9 cellular contexts compared by ENCODE assay signal in genomic region chr3:46977811-46978195, GRCh38. TPM values are rescaled to one million over a fixed set of nuclear protein-coding genes. Genes with fewer than 3 reads are reported as not detected.
DNase-seq lines count a peak whose midpoint lies in the region; ATAC-seq, FAIRE-seq and TF ChIP-seq lines count a peak whose summit lies in the region.
"Had no signal": no experiment of that assay in that cellular context is flagged by ENCODE, and none has a peak within 500 bp of the region (broad histone marks: within the 10 kb centered on the region; RNA-seq: fewer than 3 reads in every experiment).

No MANE protein-coding gene starts in this region.

- peaks cover 1% of the 10 kb centered on the region for H3K36me3 Mint-ChIP-seq in activated naive CD4-positive, alpha-beta T cell treated with anti-CD3 and anti-CD28 coated beads, Interleukin-2, amount 50 U/mL, for 24 hours
- no peaks in the 10 kb centered on the region for H3K36me3 Mint-ChIP-seq in mesothelial cell of epicardium

- H3K9me3 ChIP-seq in GM12878 (replicated peaks; ENCODE audit: control insufficient read depth, insufficient read depth, low read length), result no peaks in the 10 kb centered on the region

- H3K4me2 ChIP-seq in GM12878 (ENCODE audit: control insufficient read depth, insufficient read depth), result peak overlapping the region; percentile 44; the same call in 1 of the 2 replicates

- H3K27ac ChIP-seq in GM12878 (ENCODE audit: control insufficient read depth, insufficient read depth), result no peak overlapping the region

- H3K27me3 Mint-ChIP-seq in activated naive CD4-positive, alpha-beta T cell treated with anti-CD3 and anti-CD28 coated beads, Interleukin-2, amount 50 U/mL, for 24 hours, result no peaks in the 10 kb centered on the region
- no peaks in the 10 kb centered on the region for H3K27me3 Mint-ChIP-seq in mesothelial cell of epicardium (ENCODE audit: low read depth)

- no peak for TF ChIP-seq EP300 in GM12878 (IDR thresholded peaks at IDR 0.05; ENCODE audit: borderline replicate concordance in 1 of 2, control insufficient read depth in 1 of 2, low read depth in 2 of 2, low read length in 2 of 2)

- 92% methylated on average over 5 of the region's 5 CpGs for WGBS in GM12878 (ENCODE audit: insufficient coverage, insufficient replicate concordance, low lambda C conversion rate, missing lambda C conversion rate)

- peak overlapping the region; percentile 65 for H3K4me3 Mint-ChIP-seq in activated naive CD4-positive, alpha-beta T cell treated with anti-CD3 and anti-CD28 coated beads, Interleukin-2, amount 50 U/mL, for 24 hours
- peak overlapping the region; percentile 100 for H3K4me3 Mint-ChIP-seq in mesothelial cell of epicardium

- ATAC-seq in GM12878 (no peak), GM19351 (IDR thresholded peaks at IDR 0.05; ENCODE audit: unreplicated experiment) (no peak), left colon (no peak)

- no peaks in the 10 kb centered on the region for H3K27me3 ChIP-seq in GM12878 (replicated peaks in 1 of 2; ENCODE audit: control insufficient read depth in 2 of 2, insufficient read depth in 2 of 2, low read length in 1 of 2)

- no peak overlapping the region for H3K4me3 ChIP-seq in GM12878

- CTCF ChIA-PET in GM12878 (lab: Yijun Ruan, JAX), result interaction anchor here (0.9 to 1.5 kb wide), 3 partner anchors 10 to 58 kb away, joined by 3 read pairs; no protein-coding TSS in a partner anchor

- POLR2A ChIA-PET in GM12878 (lab: Charles Lee), result interaction anchor here (0.7 to 2.6 kb wide), 8 partner anchors 10 to 52 kb away, joined by 3 to 10 read pairs (median 6); no protein-coding TSS in a partner anchor

- no peak for DNase-seq in activated naive CD4-positive, alpha-beta T cell treated with Interleukin-2 at 50 U/mL for 16 hours
- DNase-seq in GM12878 (ENCODE audit: low read depth, low spot score), result no peak
- DNase-seq in mesothelial cell of epicardium (ENCODE audit: low spot score in 2 of 2, unreplicated experiment in 2 of 2), result no peak
- DNase-seq in left colon, result no peak
- DNase-seq in pons (ENCODE audit: low spot score), result no peak
- no peak for DNase-seq in NCI-H446 treated with DMSO at 0.1 percent for 48 hours (lab: John Stamatoyannopoulos, UW)
- DNase-seq: NCI-H2081 had no signal

- TF ChIP-seq CTCF in GM12878 (IDR thresholded peaks at IDR 0.05 in 2 of 3, conservative IDR thresholded peaks at IDR 0.05 in 1 of 3; ENCODE audit: control insufficient read depth in 2 of 3, extremely low read depth in 1 of 3, insufficient read depth in 1 of 3, low read depth in 3 of 3, low read length in 3 of 3), result no peak
- TF ChIP-seq CTCF in mesothelial cell of epicardium (IDR thresholded peaks at IDR 0.05; ENCODE audit: unreplicated experiment), result no peak

- peaks cover 29% of the 10 kb centered on the region for H3K4me1 ChIP-seq in GM12878 (ENCODE audit: control insufficient read depth, insufficient read depth, low read length)

- FAIRE-seq in GM12878 (lab: Jason Lieb, UNC), result no peak

- intact Hi-C loops in GM12878 (cut with micrococcal nuclease; ENCODE audit: unreplicated experiment) (no loop called here), left colon (cut with DNase I, micrococcal nuclease) (no loop called here)

- no peaks in the 10 kb centered on the region for H4K20me1 ChIP-seq in GM12878 (ENCODE audit: control insufficient read depth, insufficient read depth)

- no peaks in the 10 kb centered on the region for H3K36me3 ChIP-seq in GM12878 (ENCODE audit: control insufficient read depth in 2 of 2, insufficient read depth in 2 of 2, low read length in 1 of 2)

- peaks cover 71% of the 10 kb centered on the region for H3K79me2 ChIP-seq in GM12878 (ENCODE audit: control insufficient read depth, insufficient read depth, low read length)

- H3K9me3 Mint-ChIP-seq in activated naive CD4-positive, alpha-beta T cell treated with anti-CD3 and anti-CD28 coated beads, Interleukin-2, amount 50 U/mL, for 24 hours, result no peaks in the 10 kb centered on the region
- no peaks in the 10 kb centered on the region for H3K9me3 Mint-ChIP-seq in mesothelial cell of epicardium

- no peak overlapping the region for H2AFZ ChIP-seq in GM12878 (ENCODE audit: control insufficient read depth, low read depth, low read length)

- H3K27ac Mint-ChIP-seq in activated naive CD4-positive, alpha-beta T cell treated with anti-CD3 and anti-CD28 coated beads, Interleukin-2, amount 50 U/mL, for 24 hours, result peak overlapping the region; percentile 60
- peak overlapping the region; percentile 84 for H3K27ac Mint-ChIP-seq in mesothelial cell of epicardium

- SMC1A ChIA-PET in GM12878 (lab: Charles Lee; ENCODE audit: uncharacterized antibody, unreplicated experiment), result interaction anchor here (0.6 to 9.6 kb wide), 7 partner anchors 10 to 647 kb away, joined by 3 to 126 read pairs (median 4); no protein-coding TSS in a partner anchor

- no TSS peak for BruUV-seq in GM12878 (replicated peaks; lab: Mats Ljungman, UMichigan)

- peaks cover 65% of the 10 kb centered on the region for H3K4me1 Mint-ChIP-seq in activated naive CD4-positive, alpha-beta T cell treated with anti-CD3 and anti-CD28 coated beads, Interleukin-2, amount 50 U/mL, for 24 hours
- peaks cover 55% of the 10 kb centered on the region for H3K4me1 Mint-ChIP-seq in mesothelial cell of epicardium

- no peak for TF ChIP-seq RAD21 in GM12878 (IDR thresholded peaks at IDR 0.05; ENCODE audit: insufficient read depth, low read depth, low read length)

- no peak for TF ChIP-seq POLR2A in GM12878 (IDR thresholded peaks at IDR 0.05; ENCODE audit: low read depth, low read length)

- RAD21 ChIA-PET in GM12878 (lab: Charles Lee; ENCODE audit: unreplicated experiment), result interaction anchor here (1.1 to 2.7 kb wide), 4 partner anchors 9 to 47 kb away, joined by 3 to 18 read pairs (median 3); no protein-coding TSS in a partner anchor

- no peak overlapping the region for H3K9ac ChIP-seq in GM12878 (ENCODE audit: control insufficient read depth, insufficient read depth, low read length)

- in situ Hi-C loops in GM12878 (cut with MboI), result no loop called here

RNA-seq across cellular contexts. Expression of gene CCDC12, which starts 1.3 kb away (rescaled TPM):
- 111 and 121 TPM in 2 replicates for total RNA-seq in GM12878 (2013; cell fraction: nucleolus; rRNA removed)
- total RNA-seq in GM12878 (2014; rRNA removed) (46.9 and 53.0 TPM in 2 replicates), GM12878 (2014; rRNA removed; fragmentation: Illumina TruSeq; extraction: Trizol) (67.3 and 72.4 TPM in 2 replicates), GM12878 (2021) (65.8 and 65.9 TPM in 2 replicates), mesothelial cell of epicardium (49.7 to 52.4 TPM (median 50.5 TPM) in 3 replicates), left colon (10 to 100 TPM; 40.0 to 54.4 TPM)
- 29.4 TPM for polyA plus RNA-seq in GM12878 (2011; ENCODE audit: low read depth)
- polyA plus RNA-seq in GM12878 (2011; rRNA removed) (31.2 and 45.6 TPM in 2 replicates), GM12878 (2014; fragmentation: Illumina TruSeq; extraction: Trizol) (11.2 and 63.3 TPM in 2 replicates), GM12878 (2014; fragmentation: Nextera tagmentation; extraction: Ambion mirVana) (10 to 100 TPM in 1 of 2 experiments, 1 to 10 TPM in 1; 9.2 to 22.5 TPM), GM12878 (2014; rRNA removed) (59.3 and 67.6 TPM in 2 replicates), GM12878 (2016; fragmentation: Nextera tagmentation; extraction: Ambion mirVana) (10 to 100 TPM; 83.1 to 91.4 TPM)
- 52.2 and 68.0 TPM in 2 replicates for polyA plus RNA-seq in GM12878 (2011; cell fraction: cytosol; rRNA removed)
- 63.4 and 85.5 TPM in 2 replicates for polyA plus RNA-seq in GM12878 (2011; cell fraction: nucleus; rRNA removed)
- 47.7 and 72.7 TPM in 2 replicates for polyA plus RNA-seq in GM12878 (2012)
- 69.5 and 77.8 TPM in 2 replicates for polyA minus RNA-seq in GM12878 (2011; rRNA and poly(A)+ RNA removed)
- polyA minus RNA-seq in GM12878 (2011; cell fraction: cytosol; rRNA and poly(A)+ RNA removed), result 15.6 and 18.2 TPM in 2 replicates
- 64.3 and 144 TPM in 2 replicates for polyA minus RNA-seq in GM12878 (2011; cell fraction: nucleus; rRNA and poly(A)+ RNA removed)

RNA-seq across cellular contexts. Expression of gene NBEAL2, which starts 1.7 kb away (rescaled TPM):
- total RNA-seq in GM12878 (2013; cell fraction: nucleolus; rRNA removed), result 152 and 168 TPM in 2 replicates
- 47.2 and 52.0 TPM in 2 replicates for total RNA-seq in GM12878 (2014; rRNA removed)
- total RNA-seq in GM12878 (2014; rRNA removed; fragmentation: Illumina TruSeq; extraction: Trizol), result 19.7 and 21.8 TPM in 2 replicates
- total RNA-seq in GM12878 (2021), result 106 and 127 TPM in 2 replicates
- 27.1 TPM for polyA plus RNA-seq in GM12878 (2011; ENCODE audit: low read depth)
- polyA plus RNA-seq in GM12878 (2011; rRNA removed), result 17.1 and 29.0 TPM in 2 replicates
- polyA plus RNA-seq in GM12878 (2011; cell fraction: cytosol; rRNA removed), result 39.5 and 52.6 TPM in 2 replicates
- polyA plus RNA-seq in GM12878 (2011; cell fraction: nucleus; rRNA removed), result 940 and 1,024 TPM in 2 replicates
- polyA plus RNA-seq in GM12878 (2012), result 62.9 and 78.4 TPM in 2 replicates
- 16.4 and 41.4 TPM in 2 replicates for polyA plus RNA-seq in GM12878 (2014; fragmentation: Illumina TruSeq; extraction: Trizol)
- under 1 TPM; 0.07 to 0.18 TPM for polyA plus RNA-seq in GM12878 (2014; fragmentation: Nextera tagmentation; extraction: Ambion mirVana)
- 96.3 and 110 TPM in 2 replicates for polyA plus RNA-seq in GM12878 (2014; rRNA removed)
- 10 to 100 TPM; 22.5 to 29.7 TPM for polyA plus RNA-seq in GM12878 (2016; fragmentation: Nextera tagmentation; extraction: Ambion mirVana)
- polyA minus RNA-seq in GM12878 (2011; rRNA and poly(A)+ RNA removed), result 21.7 and 46.1 TPM in 2 replicates
- polyA minus RNA-seq in GM12878 (2011; cell fraction: cytosol; rRNA and poly(A)+ RNA removed), result 21.8 and 25.3 TPM in 2 replicates
- polyA minus RNA-seq in GM12878 (2011; cell fraction: nucleus; rRNA and poly(A)+ RNA removed), result 95.1 and 139 TPM in 2 replicates
- 83.5 to 86.9 TPM (median 84.2 TPM) in 3 replicates for total RNA-seq in mesothelial cell of epicardium
- 10 to 100 TPM; 51.4 to 98.1 TPM for total RNA-seq in left colon
